In genomic region chr13:27868639-27869435, GRCh38 we compare ENCODE assay signal across 9 cellular contexts.
DNase-seq lines count a peak whose midpoint lies in the region; ATAC-seq and TF ChIP-seq lines count a peak whose summit lies in the region.
"Had no signal": no experiment of that assay in that cellular context is flagged by ENCODE, and none has a peak within 500 bp of the region (broad histone marks: within the 10 kb centered on the region; RNA-seq: fewer than 3 reads in every experiment).

No MANE protein-coding gene starts in this region.

- no peak overlapping the region for H3K27ac ChIP-seq in 22Rv1

- peak; percentile 65 for TF ChIP-seq CTCF in 22Rv1 (IDR thresholded peaks at IDR 0.05)
- peak; percentile 50 for TF ChIP-seq CTCF in GM12865 (IDR thresholded peaks at IDR 0.05; ENCODE audit: insufficient read depth, low read depth, low read length, missing control alignments)

- ATAC-seq in HG02763 (IDR thresholded peaks at IDR 0.05; ENCODE audit: unreplicated experiment) (no peak), HG02870 (IDR thresholded peaks at IDR 0.05; ENCODE audit: unreplicated experiment) (no peak)

- H3K4me3 ChIP-seq in GM12865 (ENCODE audit: low read depth, low read length) = no peak overlapping the region

- DNase-seq in GM12865 (ENCODE audit: low read depth) (peak; percentile 28), RKO (ENCODE audit: low spot score) (peak; percentile 36), germinal center (ENCODE audit: low spot score) (peak; percentile 6), NCI-H510A treated with DMSO at 0.1 percent for 48 hours (lab: John Stamatoyannopoulos, UW) (no peak), NCI-H345 (lab: John Stamatoyannopoulos, UW) (no peak)
- DNase-seq: activated CD4-positive, CD25-positive, alpha-beta regulatory T cell treated with anti-CD3 and anti-CD28 coated beads, Interleukin-2, amount 50 U/mL, for 72 hours had no signal

Comparison
In these comparisons a context has a peak if more than half of its experiments do, and no peak if none do; other contexts are left out.
1. DNase-seq: peak in GM12865 (single experiment), RKO (single experiment) and germinal center (single experiment); none in NCI-H510A treated with DMSO at 0.1 percent for 48 hours (single experiment) and NCI-H345 (single experiment).